11 cellular contexts compared by ENCODE assay signal in the genomic region with DNA sequence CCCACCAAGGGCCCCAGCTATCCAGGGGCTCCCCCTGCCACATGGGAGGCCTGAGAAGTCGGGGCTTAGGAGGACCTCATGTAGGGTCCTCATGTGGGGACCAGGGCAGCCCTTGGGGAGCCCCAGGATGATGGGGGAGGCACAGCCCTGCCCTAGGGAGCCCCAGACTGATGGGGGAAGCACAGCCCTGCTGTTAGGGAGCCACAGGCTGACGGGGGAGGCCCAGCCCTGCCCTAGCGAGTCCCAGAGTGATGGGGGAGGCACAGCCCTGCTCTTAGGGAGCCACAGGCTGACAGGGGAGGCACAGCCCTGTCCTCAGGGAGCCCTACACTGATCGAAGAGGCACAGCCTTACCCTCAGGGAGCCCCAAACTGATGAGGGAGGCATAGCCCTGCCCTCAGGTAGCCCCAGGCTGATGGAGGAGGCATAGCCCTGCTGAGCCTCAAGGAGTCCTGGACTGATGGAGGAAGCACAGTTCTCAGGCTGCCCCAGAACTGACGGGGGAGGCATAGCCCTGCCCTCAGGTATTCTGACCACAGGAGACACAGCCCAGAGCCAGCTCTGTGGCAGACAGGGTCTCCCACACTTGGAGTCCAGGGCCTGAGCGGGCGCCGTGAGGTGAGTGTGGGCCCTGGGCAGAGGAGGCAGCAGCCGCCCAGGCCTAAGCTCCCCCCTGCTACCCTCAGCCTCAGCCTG. TPM values are rescaled to one million over a fixed set of nuclear protein-coding genes. Genes with fewer than 3 reads are reported as not detected.
DNase-seq lines count a peak whose midpoint lies in the region; ATAC-seq and TF ChIP-seq lines count a peak whose summit lies in the region.
"Had no signal": no experiment of that assay in that cellular context is flagged by ENCODE, and none has a peak within 500 bp of the region (broad histone marks: within the 10 kb centered on the region; RNA-seq: fewer than 3 reads in every experiment).

No MANE protein-coding gene starts in this region.

- peaks cover 0 to 28% of the 10 kb centered on the region in 2 donors for H3K4me1 ChIP-seq in uterus

- peak in 1 of 2 donors; percentile 2 for ATAC-seq in activated naive CD4-positive, alpha-beta T cell treated with anti-CD3 and anti-CD28 coated beads, Interleukin-2, amount 50 U/mL, for 72 hours
- no peak for ATAC-seq in HG03520 (IDR thresholded peaks at IDR 0.05; ENCODE audit: unreplicated experiment)

- peaks cover 16% of the 10 kb centered on the region for H3K4me1 Mint-ChIP-seq in nephron

- no peaks in the 10 kb centered on the region for H3K36me3 ChIP-seq in uterus

- H3K4me3 ChIP-seq in coronary artery (no peak overlapping the region), uterus (no peak overlapping the region)

- H3K27ac ChIP-seq in coronary artery (peak overlapping the region; percentile 73 to 91), uterus (peak overlapping the region; percentile 86 to 89)

- no peaks in the 10 kb centered on the region for H3K27me3 Mint-ChIP-seq in nephron (ENCODE audit: low read depth)

- peak; percentile 9 to 53 for DNase-seq in activated naive CD4-positive, alpha-beta T cell treated with anti-CD3 and anti-CD28 coated beads, Interleukin-2, amount 50 U/mL, for 72 hours (ENCODE audit: low spot score in 2 of 2)
- no peak for DNase-seq in activated naive CD4-positive, alpha-beta T cell treated with Interleukin-2 at 50 U/mL for 16 hours
- DNase-seq in coronary artery (ENCODE audit: low spot score): peak; percentile 73
- peak; percentile 14 to 19 for DNase-seq in uterus
- DNase-seq in T1000 (lab: John Stamatoyannopoulos, UW): no peak
- no peak for DNase-seq in DMS153 (lab: John Stamatoyannopoulos, UW)
- DNase-seq: NCI-H524 had no signal

- no peaks in the 10 kb centered on the region for H3K27me3 ChIP-seq in uterus

- no peak overlapping the region for H3K4me3 Mint-ChIP-seq in nephron

- TF ChIP-seq POLR2A in uterus (IDR thresholded peaks at IDR 0.05): no peak

- intact Hi-C loops in uterus (cut with DNase I; ENCODE audit: low total_unique reads): loop anchor here (5.0 kb wide), 1 partner anchor 276 kb away; no protein-coding TSS in a partner anchor

- peak overlapping the region in 1 of 2 donors; percentile 34 for H3K27ac Mint-ChIP-seq in activated naive CD4-positive, alpha-beta T cell treated with anti-CD3 and anti-CD28 coated beads, Interleukin-2, amount 50 U/mL, for 72 hours
- H3K27ac Mint-ChIP-seq in nephron: peak overlapping the region; percentile 75 to 98 (median 94)

- no peaks in the 10 kb centered on the region for H3K36me3 Mint-ChIP-seq in activated naive CD4-positive, alpha-beta T cell treated with anti-CD3 and anti-CD28 coated beads, Interleukin-2, amount 50 U/mL, for 72 hours
- no peaks in the 10 kb centered on the region for H3K36me3 Mint-ChIP-seq in nephron (ENCODE audit: low read depth)

- TF ChIP-seq CTCF in coronary artery (IDR thresholded peaks at IDR 0.05) (no peak), nephron (IDR thresholded peaks at IDR 0.05; ENCODE audit: unreplicated experiment in 3 of 3) (no peak), uterus (IDR thresholded peaks at IDR 0.05) (no peak)

- H3K9me3 Mint-ChIP-seq in activated naive CD4-positive, alpha-beta T cell treated with anti-CD3 and anti-CD28 coated beads, Interleukin-2, amount 50 U/mL, for 72 hours: no peaks in the 10 kb centered on the region
- H3K9me3 Mint-ChIP-seq in nephron: no peaks in the 10 kb centered on the region

- H3K9me3 ChIP-seq in uterus: no peaks in the 10 kb centered on the region

RNA-seq across cellular contexts. Expression of gene PRR33, which starts 10.8 kb away (rescaled TPM):
- total RNA-seq in activated naive CD4-positive, alpha-beta T cell treated with anti-CD3 and anti-CD28 coated beads, Interleukin-2, amount 50 U/mL, for 72 hours: under 1 TPM; 0.12 to 0.20 TPM
- not detected for total RNA-seq in uterus
- total RNA-seq: renal cortical epithelial cell; T-helper 1 cell treated with Interleukin-12 subunit alpha and Interleukin-12 subunit beta and Interleukin-4 antibody, amounts not matched to agents 30 ng/mL and 1 ng/mL, for 36 hours had no signal

RNA-seq across cellular contexts. Expression of gene LSP1, which starts 28.0 kb away (rescaled TPM):
- 100 to 1,000 TPM; 102 to 263 TPM for total RNA-seq in activated naive CD4-positive, alpha-beta T cell treated with anti-CD3 and anti-CD28 coated beads, Interleukin-2, amount 50 U/mL, for 72 hours
- 100 to 1,000 TPM in 1 of 4 donors, 10 to 100 TPM in 3; 11.2 to 112 (median 25.1) TPM for total RNA-seq in uterus
- total RNA-seq: renal cortical epithelial cell had no signal

RNA-seq across cellular contexts. Expression of gene TNNT3, which starts 38.6 kb away (rescaled TPM):
- 10 to 100 TPM; 10.3 to 12.9 TPM for total RNA-seq in activated naive CD4-positive, alpha-beta T cell treated with anti-CD3 and anti-CD28 coated beads, Interleukin-2, amount 50 U/mL, for 72 hours
- total RNA-seq in uterus: 10 to 100 TPM in 2 of 4 donors, 1 to 10 TPM in 1, not detected in 1; 3.2 to 60.6 (median 29.3) TPM
- total RNA-seq: renal cortical epithelial cell had no signal

RNA-seq across cellular contexts. Expression of gene TNNI2, which starts 42.1 kb away (rescaled TPM):
- not detected for total RNA-seq in activated naive CD4-positive, alpha-beta T cell treated with anti-CD3 and anti-CD28 coated beads, Interleukin-2, amount 50 U/mL, for 72 hours
- 1 to 10 TPM in 1 of 4 donors, under 1 TPM in 1, not detected in 2; 0.95 to 1.5 TPM for total RNA-seq in uterus
- total RNA-seq: renal cortical epithelial cell; T-helper 1 cell treated with Interleukin-12 subunit alpha and Interleukin-12 subunit beta and Interleukin-4 antibody, amounts not matched to agents 30 ng/mL and 1 ng/mL, for 36 hours had no signal

RNA-seq across cellular contexts. Expression of gene SYT8, which starts 46.1 kb away (rescaled TPM):
- not detected for total RNA-seq in activated naive CD4-positive, alpha-beta T cell treated with anti-CD3 and anti-CD28 coated beads, Interleukin-2, amount 50 U/mL, for 72 hours
- total RNA-seq in uterus: 1 to 10 TPM in 1 of 4 donors, not detected in 3; 2.0 TPM
- total RNA-seq: T-helper 1 cell treated with Interleukin-12 subunit alpha and Interleukin-12 subunit beta and Interleukin-4 antibody, amounts not matched to agents 30 ng/mL and 1 ng/mL, for 36 hours had no signal

Comparison
In these comparisons a context has a peak if more than half of its experiments do, and no peak if none do; other contexts are left out.
1. DNase-seq: peak in activated naive CD4-positive, alpha-beta T cell treated with anti-CD3 and anti-CD28 coated beads, Interleukin-2, amount 50 U/mL, for 72 hours (2 of 2), coronary artery (single experiment) and uterus (2 of 2); none in activated naive CD4-positive, alpha-beta T cell treated with Interleukin-2 at 50 U/mL for 16 hours (single experiment), T1000 (single experiment) and DMS153 (single experiment).